ENCODE assay signal across 17 cellular contexts in the genomic region with DNA sequence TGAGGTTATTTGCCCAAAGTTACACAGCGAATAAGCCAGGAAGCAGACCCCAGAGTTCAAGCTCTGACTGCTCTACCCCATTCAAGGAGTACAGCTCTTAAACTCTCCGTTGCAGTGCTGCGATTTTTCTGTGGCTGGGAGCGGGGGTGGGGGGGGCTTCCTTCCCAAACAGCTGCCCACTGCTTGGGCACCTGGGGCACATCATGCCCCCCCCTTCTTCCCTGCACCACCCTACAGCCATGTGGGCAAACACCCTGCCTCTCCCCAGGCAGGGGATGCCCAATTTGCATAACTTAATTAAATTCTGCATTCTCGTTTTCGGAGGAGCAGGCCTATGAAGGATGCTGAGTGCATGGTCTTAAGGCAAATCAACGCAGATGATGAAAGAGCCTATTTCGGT.
"Had no signal": no experiment of that assay in that cellular context is flagged by ENCODE, and none has a peak within 500 bp of the region (broad histone marks: within the 10 kb centered on the region; RNA-seq: fewer than 3 reads in every experiment).

No MANE protein-coding gene starts in this region.

- H3K27ac Mint-ChIP-seq: activated naive CD4-positive, alpha-beta T cell treated with anti-CD3 and anti-CD28 coated beads, Interleukin-2, amount 50 U/mL, for 72 hours; activated naive CD8-positive, alpha-beta T cell treated with anti-CD3 and anti-CD28 coated beads, Interleukin-2, amount 50 U/mL, for 24 hours; T-helper 1 cell treated with Interleukin-12 subunit alpha and Interleukin-12 subunit beta and Interleukin-4 antibody, amounts not matched to agents 30 μg/mL and 1 μg/mL, for 36 hours had no signal

- H3K27ac ChIP-seq: ascending aorta, body of pancreas, PC-9 had no signal

- H3K4me1 Mint-ChIP-seq: activated naive CD8-positive, alpha-beta T cell treated with anti-CD3 and anti-CD28 coated beads, Interleukin-2, amount 50 U/mL, for 24 hours had no signal

- H3K36me3 ChIP-seq: ascending aorta had no signal

- ATAC-seq: activated CD4-positive, CD25-positive, alpha-beta regulatory T cell treated with anti-CD3 and anti-CD28 coated beads, Interleukin-2, amount 50 U/mL, for 24 hours; activated naive CD4-positive, alpha-beta T cell treated with anti-CD3 and anti-CD28 coated beads, Interleukin-2, amount 50 U/mL, for 72 hours; activated naive CD8-positive, alpha-beta T cell treated with anti-CD3 and anti-CD28 coated beads, Interleukin-2, amount 50 U/mL, for 24 hours; activated T-cell treated with anti-CD3 and anti-CD28 coated beads, Interleukin-2, amount 50 U/mL, for 4 hours; body of pancreas; K562 had no signal

- H2AFZ ChIP-seq: PC-9 had no signal

- H3K4me3 ChIP-seq: ascending aorta, body of pancreas, K562, PC-9 had no signal

- H3K4me2 ChIP-seq: PC-9 had no signal

- H3K9me3 ChIP-seq: ascending aorta, body of pancreas had no signal

- H3K4me3 Mint-ChIP-seq: activated naive CD8-positive, alpha-beta T cell treated with anti-CD3 and anti-CD28 coated beads, Interleukin-2, amount 50 U/mL, for 24 hours; activated T-cell treated with anti-CD3 and anti-CD28 coated beads, Interleukin-2, amount 50 U/mL, for 4 hours; T-helper 1 cell treated with Interleukin-12 subunit alpha and Interleukin-12 subunit beta and Interleukin-4 antibody, amounts not matched to agents 30 μg/mL and 1 μg/mL, for 36 hours had no signal

- H3K36me3 Mint-ChIP-seq: activated naive CD4-positive, alpha-beta T cell treated with anti-CD3 and anti-CD28 coated beads, Interleukin-2, amount 50 U/mL, for 72 hours had no signal

- DNase-seq: activated CD4-positive, alpha-beta T cell treated with anti-CD3 and anti-CD28 coated beads for 4 hours; activated effector memory CD4-positive, alpha-beta T cell treated with anti-CD3 and anti-CD28 coated beads, Interleukin-2, amount 50 U/mL, for 16 hours; activated naive CD4-positive, alpha-beta T cell treated with Interleukin-2 at 50 U/mL for 16 hours; activated naive CD8-positive, alpha-beta T cell treated with anti-CD3 and anti-CD28 coated beads, Interleukin-2, amount 50 U/mL, for 24 hours; activated T-cell treated with anti-CD3 and anti-CD28 coated beads, Interleukin-2, amount 50 U/mL, for 4 hours; amniotic stem cell; Karpas-422; MM.1S; NCI-H1436 treated with DMSO at 0.1 percent for 48 hours; PC-9; SHP77 treated with DMSO at 0.1 percent for 48 hours had no signal

- H3K9me3 Mint-ChIP-seq: activated naive CD4-positive, alpha-beta T cell treated with anti-CD3 and anti-CD28 coated beads, Interleukin-2, amount 50 U/mL, for 72 hours; activated naive CD8-positive, alpha-beta T cell treated with anti-CD3 and anti-CD28 coated beads, Interleukin-2, amount 50 U/mL, for 24 hours; T-helper 1 cell treated with Interleukin-12 subunit alpha and Interleukin-12 subunit beta and Interleukin-4 antibody, amounts not matched to agents 30 μg/mL and 1 μg/mL, for 36 hours had no signal

- H3K27me3 ChIP-seq: ascending aorta, body of pancreas had no signal

- H3K4me1 ChIP-seq: ascending aorta, body of pancreas had no signal
